ENCODE assay signal across 2 cellular contexts in the genomic region with DNA sequence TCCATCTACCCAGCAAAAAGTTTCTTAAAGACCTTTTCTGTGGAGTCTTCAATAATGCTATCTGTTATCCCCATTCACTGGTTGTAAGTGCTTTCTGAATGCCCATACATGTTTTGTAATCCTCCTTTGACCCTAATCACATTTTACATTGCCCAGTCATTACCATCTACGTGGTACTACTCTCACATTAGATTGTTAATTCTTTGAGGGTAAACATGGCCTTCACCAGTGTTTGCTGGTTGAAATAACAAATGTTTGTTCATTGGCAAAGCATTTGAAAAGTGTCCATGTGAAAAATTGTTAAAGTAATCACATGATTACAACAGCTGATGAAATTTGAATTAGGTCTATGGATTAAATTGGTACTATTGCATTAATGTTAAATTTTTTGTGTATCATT.
TF ChIP-seq lines count a peak whose summit lies in the region.

No MANE protein-coding gene starts in this region.

TF ChIP-seq in GM23338, 12 proteins besides CTCF, POLR2A, EP300 and RAD21 (continued from another document):
- TF ChIP-seq REST (IDR thresholded peaks at IDR 0.05; ENCODE audit: unreplicated experiment) (no peak), ZNF114 (CRISPR knock-in tag; IDR thresholded peaks at IDR 0.05) (no peak), ZNF331 (CRISPR knock-in tag; IDR thresholded peaks at IDR 0.05; ENCODE audit: low read depth) (no peak), NANOG (IDR thresholded peaks at IDR 0.05; ENCODE audit: borderline replicate concordance) (no peak), JUNB (IDR thresholded peaks at IDR 0.05; ENCODE audit: unreplicated experiment) (no peak)
- TF ChIP-seq, protein P1, sequence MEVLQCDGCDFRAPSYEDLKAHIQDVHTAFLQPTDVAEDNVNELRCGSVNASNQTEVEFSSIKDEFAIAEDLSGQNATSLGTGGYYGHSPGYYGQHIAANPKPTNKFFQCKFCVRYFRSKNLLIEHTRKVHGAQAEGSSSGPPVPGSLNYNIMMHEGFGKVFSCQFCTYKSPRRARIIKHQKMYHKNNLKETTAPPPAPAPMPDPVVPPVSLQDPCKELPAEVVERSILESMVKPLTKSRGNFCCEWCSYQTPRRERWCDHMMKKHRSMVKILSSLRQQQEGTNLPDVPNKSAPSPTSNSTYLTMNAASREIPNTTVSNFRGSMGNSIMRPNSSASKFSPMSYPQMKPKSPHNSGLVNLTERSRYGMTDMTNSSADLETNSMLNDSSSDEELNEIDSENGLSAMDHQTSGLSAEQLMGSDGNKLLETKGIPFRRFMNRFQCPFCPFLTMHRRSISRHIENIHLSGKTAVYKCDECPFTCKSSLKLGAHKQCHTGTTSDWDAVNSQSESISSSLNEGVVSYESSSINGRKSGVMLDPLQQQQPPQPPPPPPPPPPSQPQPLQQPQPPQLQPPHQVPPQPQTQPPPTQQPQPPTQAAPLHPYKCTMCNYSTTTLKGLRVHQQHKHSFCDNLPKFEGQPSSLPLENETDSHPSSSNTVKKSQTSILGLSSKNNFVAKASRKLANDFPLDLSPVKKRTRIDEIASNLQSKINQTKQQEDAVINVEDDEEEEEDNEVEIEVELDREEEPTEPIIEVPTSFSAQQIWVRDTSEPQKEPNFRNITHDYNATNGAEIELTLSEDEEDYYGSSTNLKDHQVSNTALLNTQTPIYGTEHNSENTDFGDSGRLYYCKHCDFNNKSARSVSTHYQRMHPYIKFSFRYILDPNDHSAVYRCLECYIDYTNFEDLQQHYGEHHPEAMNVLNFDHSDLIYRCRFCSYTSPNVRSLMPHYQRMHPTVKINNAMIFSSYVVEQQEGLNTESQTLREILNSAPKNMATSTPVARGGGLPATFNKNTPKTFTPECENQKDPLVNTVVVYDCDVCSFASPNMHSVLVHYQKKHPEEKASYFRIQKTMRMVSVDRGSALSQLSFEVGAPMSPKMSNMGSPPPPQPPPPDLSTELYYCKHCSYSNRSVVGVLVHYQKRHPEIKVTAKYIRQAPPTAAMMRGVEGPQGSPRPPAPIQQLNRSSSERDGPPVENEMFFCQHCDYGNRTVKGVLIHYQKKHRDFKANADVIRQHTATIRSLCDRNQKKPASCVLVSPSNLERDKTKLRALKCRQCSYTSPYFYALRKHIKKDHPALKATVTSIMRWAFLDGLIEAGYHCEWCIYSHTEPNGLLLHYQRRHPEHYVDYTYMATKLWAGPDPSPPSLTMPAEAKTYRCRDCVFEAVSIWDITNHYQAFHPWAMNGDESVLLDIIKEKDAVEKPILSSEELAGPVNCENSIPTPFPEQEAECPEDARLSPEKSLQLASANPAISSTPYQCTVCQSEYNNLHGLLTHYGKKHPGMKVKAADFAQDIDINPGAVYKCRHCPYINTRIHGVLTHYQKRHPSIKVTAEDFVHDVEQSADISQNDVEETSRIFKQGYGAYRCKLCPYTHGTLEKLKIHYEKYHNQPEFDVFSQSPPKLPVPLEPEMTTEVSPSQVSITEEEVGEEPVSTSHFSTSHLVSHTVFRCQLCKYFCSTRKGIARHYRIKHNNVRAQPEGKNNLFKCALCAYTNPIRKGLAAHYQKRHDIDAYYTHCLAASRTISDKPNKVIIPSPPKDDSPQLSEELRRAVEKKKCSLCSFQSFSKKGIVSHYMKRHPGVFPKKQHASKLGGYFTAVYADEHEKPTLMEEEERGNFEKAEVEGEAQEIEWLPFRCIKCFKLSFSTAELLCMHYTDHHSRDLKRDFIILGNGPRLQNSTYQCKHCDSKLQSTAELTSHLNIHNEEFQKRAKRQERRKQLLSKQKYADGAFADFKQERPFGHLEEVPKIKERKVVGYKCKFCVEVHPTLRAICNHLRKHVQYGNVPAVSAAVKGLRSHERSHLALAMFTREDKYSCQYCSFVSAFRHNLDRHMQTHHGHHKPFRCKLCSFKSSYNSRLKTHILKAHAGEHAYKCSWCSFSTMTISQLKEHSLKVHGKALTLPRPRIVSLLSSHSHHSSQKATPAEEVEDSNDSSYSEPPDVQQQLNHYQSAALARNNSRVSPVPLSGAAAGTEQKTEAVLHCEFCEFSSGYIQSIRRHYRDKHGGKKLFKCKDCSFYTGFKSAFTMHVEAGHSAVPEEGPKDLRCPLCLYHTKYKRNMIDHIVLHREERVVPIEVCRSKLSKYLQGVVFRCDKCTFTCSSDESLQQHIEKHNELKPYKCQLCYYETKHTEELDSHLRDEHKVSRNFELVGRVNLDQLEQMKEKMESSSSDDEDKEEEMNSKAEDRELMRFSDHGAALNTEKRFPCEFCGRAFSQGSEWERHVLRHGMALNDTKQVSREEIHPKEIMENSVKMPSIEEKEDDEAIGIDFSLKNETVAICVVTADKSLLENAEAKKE (CRISPR knock-in tag; IDR thresholded peaks at IDR 0.05) = no peak
- TF ChIP-seq, protein P2, sequence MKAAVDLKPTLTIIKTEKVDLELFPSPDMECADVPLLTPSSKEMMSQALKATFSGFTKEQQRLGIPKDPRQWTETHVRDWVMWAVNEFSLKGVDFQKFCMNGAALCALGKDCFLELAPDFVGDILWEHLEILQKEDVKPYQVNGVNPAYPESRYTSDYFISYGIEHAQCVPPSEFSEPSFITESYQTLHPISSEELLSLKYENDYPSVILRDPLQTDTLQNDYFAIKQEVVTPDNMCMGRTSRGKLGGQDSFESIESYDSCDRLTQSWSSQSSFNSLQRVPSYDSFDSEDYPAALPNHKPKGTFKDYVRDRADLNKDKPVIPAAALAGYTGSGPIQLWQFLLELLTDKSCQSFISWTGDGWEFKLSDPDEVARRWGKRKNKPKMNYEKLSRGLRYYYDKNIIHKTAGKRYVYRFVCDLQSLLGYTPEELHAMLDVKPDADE (IDR thresholded peaks at IDR 0.05) = no peak

TF ChIP-seq in GM12878, 131 proteins besides CTCF, POLR2A, EP300 and RAD21:
- TF ChIP-seq ZBTB40 (IDR thresholded peaks at IDR 0.05; ENCODE audit: borderline replicate concordance) (no peak), CREB1 (IDR thresholded peaks at IDR 0.05; ENCODE audit: low read depth) (no peak), FOXM1 (IDR thresholded peaks at IDR 0.05; ENCODE audit: low read depth, low read length) (no peak), TCF3 (IDR thresholded peaks at IDR 0.05; ENCODE audit: borderline replicate concordance, insufficient read depth, low read depth, low read length) (no peak), ZNF217 (IDR thresholded peaks at IDR 0.05) (no peak), BHLHE40 (IDR thresholded peaks at IDR 0.05; ENCODE audit: borderline replicate concordance in 1 of 2, low read depth in 2 of 2, low read length in 1 of 2) (no peak), PAX8 (IDR thresholded peaks at IDR 0.05) (no peak), SKIL (IDR thresholded peaks at IDR 0.05; ENCODE audit: low read depth, poor library complexity, severe bottlenecking) (no peak), ZBTB11 (CRISPR knock-in tag; IDR thresholded peaks at IDR 0.05) (no peak), ESRRA (IDR thresholded peaks at IDR 0.05; ENCODE audit: low read length) (no peak), NFXL1 (IDR thresholded peaks at IDR 0.05; ENCODE audit: borderline replicate concordance) (no peak), NKRF (conservative IDR thresholded peaks at IDR 0.05) (no peak)
- TF ChIP-seq, protein P3, sequence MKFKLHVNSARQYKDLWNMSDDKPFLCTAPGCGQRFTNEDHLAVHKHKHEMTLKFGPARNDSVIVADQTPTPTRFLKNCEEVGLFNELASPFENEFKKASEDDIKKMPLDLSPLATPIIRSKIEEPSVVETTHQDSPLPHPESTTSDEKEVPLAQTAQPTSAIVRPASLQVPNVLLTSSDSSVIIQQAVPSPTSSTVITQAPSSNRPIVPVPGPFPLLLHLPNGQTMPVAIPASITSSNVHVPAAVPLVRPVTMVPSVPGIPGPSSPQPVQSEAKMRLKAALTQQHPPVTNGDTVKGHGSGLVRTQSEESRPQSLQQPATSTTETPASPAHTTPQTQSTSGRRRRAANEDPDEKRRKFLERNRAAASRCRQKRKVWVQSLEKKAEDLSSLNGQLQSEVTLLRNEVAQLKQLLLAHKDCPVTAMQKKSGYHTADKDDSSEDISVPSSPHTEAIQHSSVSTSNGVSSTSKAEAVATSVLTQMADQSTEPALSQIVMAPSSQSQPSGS (IDR thresholded peaks at IDR 0.05; ENCODE audit: low read length) = no peak
- TF ChIP-seq, protein P4, sequence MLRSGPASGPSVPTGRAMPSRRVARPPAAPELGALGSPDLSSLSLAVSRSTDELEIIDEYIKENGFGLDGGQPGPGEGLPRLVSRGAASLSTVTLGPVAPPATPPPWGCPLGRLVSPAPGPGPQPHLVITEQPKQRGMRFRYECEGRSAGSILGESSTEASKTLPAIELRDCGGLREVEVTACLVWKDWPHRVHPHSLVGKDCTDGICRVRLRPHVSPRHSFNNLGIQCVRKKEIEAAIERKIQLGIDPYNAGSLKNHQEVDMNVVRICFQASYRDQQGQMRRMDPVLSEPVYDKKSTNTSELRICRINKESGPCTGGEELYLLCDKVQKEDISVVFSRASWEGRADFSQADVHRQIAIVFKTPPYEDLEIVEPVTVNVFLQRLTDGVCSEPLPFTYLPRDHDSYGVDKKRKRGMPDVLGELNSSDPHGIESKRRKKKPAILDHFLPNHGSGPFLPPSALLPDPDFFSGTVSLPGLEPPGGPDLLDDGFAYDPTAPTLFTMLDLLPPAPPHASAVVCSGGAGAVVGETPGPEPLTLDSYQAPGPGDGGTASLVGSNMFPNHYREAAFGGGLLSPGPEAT (IDR thresholded peaks at IDR 0.05; ENCODE audit: low read depth) = no peak
TF ChIP-seq in GM12878: peak in this region for 0.
